1 cellular context compared by ENCODE assay signal in the genomic region with DNA sequence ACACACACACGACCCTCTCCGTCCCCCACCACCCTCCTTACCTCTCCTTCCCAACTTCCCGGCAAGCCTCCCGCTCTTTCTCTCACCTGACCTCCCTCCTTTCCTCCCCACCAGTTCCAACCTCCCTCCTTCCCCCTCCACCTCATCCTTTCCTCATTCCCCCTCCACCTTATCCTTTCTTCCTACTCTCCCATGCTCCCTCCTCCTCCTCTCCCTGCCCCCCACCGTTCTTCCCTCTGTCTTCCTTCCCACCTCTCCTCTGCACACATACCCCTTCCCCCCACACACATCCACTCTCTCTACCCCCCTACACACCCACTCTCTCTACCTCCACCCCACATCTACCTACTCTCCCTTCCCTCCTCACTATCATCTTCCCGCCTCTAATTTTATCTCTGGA.
TF ChIP-seq lines count a peak whose summit lies in the region.

No MANE protein-coding gene starts in this region.

TF ChIP-seq in GM23338, 12 proteins besides CTCF, POLR2A, EP300 and RAD21 (continued from another document):
- TF ChIP-seq, protein P1, sequence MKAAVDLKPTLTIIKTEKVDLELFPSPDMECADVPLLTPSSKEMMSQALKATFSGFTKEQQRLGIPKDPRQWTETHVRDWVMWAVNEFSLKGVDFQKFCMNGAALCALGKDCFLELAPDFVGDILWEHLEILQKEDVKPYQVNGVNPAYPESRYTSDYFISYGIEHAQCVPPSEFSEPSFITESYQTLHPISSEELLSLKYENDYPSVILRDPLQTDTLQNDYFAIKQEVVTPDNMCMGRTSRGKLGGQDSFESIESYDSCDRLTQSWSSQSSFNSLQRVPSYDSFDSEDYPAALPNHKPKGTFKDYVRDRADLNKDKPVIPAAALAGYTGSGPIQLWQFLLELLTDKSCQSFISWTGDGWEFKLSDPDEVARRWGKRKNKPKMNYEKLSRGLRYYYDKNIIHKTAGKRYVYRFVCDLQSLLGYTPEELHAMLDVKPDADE (IDR thresholded peaks at IDR 0.05): no peak
- TF ChIP-seq NANOG (IDR thresholded peaks at IDR 0.05; ENCODE audit: borderline replicate concordance) (no peak), EZH2 (IDR thresholded peaks at IDR 0.05; ENCODE audit: low read depth, unreplicated experiment) (no peak), EZH2phosphoT487 (IDR thresholded peaks at IDR 0.05; ENCODE audit: unreplicated experiment) (no peak), JUNB (IDR thresholded peaks at IDR 0.05; ENCODE audit: unreplicated experiment) (no peak), ZNF331 (CRISPR knock-in tag; IDR thresholded peaks at IDR 0.05; ENCODE audit: low read depth) (no peak)
- TF ChIP-seq, protein P2, sequence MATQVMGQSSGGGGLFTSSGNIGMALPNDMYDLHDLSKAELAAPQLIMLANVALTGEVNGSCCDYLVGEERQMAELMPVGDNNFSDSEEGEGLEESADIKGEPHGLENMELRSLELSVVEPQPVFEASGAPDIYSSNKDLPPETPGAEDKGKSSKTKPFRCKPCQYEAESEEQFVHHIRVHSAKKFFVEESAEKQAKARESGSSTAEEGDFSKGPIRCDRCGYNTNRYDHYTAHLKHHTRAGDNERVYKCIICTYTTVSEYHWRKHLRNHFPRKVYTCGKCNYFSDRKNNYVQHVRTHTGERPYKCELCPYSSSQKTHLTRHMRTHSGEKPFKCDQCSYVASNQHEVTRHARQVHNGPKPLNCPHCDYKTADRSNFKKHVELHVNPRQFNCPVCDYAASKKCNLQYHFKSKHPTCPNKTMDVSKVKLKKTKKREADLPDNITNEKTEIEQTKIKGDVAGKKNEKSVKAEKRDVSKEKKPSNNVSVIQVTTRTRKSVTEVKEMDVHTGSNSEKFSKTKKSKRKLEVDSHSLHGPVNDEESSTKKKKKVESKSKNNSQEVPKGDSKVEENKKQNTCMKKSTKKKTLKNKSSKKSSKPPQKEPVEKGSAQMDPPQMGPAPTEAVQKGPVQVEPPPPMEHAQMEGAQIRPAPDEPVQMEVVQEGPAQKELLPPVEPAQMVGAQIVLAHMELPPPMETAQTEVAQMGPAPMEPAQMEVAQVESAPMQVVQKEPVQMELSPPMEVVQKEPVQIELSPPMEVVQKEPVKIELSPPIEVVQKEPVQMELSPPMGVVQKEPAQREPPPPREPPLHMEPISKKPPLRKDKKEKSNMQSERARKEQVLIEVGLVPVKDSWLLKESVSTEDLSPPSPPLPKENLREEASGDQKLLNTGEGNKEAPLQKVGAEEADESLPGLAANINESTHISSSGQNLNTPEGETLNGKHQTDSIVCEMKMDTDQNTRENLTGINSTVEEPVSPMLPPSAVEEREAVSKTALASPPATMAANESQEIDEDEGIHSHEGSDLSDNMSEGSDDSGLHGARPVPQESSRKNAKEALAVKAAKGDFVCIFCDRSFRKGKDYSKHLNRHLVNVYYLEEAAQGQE (IDR thresholded peaks at IDR 0.05; ENCODE audit: unreplicated experiment): no peak
